Comparison of ENCODE assay signal across 30 cellular contexts in genomic region chr14:56328021-56328420, GRCh38.
"Had no signal": no experiment of that assay in that cellular context is flagged by ENCODE, and none has a peak within 500 bp of the region (broad histone marks: within the 10 kb centered on the region; RNA-seq: fewer than 3 reads in every experiment).

No MANE protein-coding gene starts in this region.

- H3K27me3 ChIP-seq: brain microvascular endothelial cell, cardiac muscle cell had no signal

- H2AFZ ChIP-seq: PC-9 had no signal

- ATAC-seq: activated CD8-positive, alpha-beta T cell treated with anti-CD3 and anti-CD28 coated beads, Interleukin-2, amount 10 ng/mL, durations not matched to agents 7 days and 5 days; activated T-cell treated with anti-CD3 and anti-CD28 coated beads, Interleukin-2, amount 50 U/mL, for 4 hours; Right ventricle myocardium inferior had no signal

- H3K4me1 Mint-ChIP-seq: central memory CD8-positive, alpha-beta T cell had no signal

- H3K4me2 ChIP-seq: PC-9 had no signal

- H3K4me3 Mint-ChIP-seq: activated CD4-positive, alpha-beta T cell treated with anti-CD3 and anti-CD28 coated beads, Interleukin-2, amount 10 ng/mL, durations not matched to agents 24 days and 14 days; activated CD8-positive, alpha-beta T cell treated with anti-CD3 and anti-CD28 coated beads, Interleukin-2, amount 10 ng/mL, durations not matched to agents 7 days and 5 days; activated naive CD8-positive, alpha-beta T cell treated with anti-CD3 and anti-CD28 coated beads for 36 hours; activated T-cell treated with anti-CD3 and anti-CD28 coated beads, Interleukin-2, amount 50 U/mL, for 4 hours; central memory CD8-positive, alpha-beta T cell had no signal

- H3K9me3 Mint-ChIP-seq: activated CD4-positive, alpha-beta T cell treated with anti-CD3 and anti-CD28 coated beads, Interleukin-2, amount 10 ng/mL, durations not matched to agents 24 days and 14 days; activated naive CD8-positive, alpha-beta T cell treated with anti-CD3 and anti-CD28 coated beads for 36 hours; activated T-cell treated with anti-CD3 and anti-CD28 coated beads, Interleukin-2, amount 50 U/mL, for 4 hours; central memory CD8-positive, alpha-beta T cell had no signal

- H3K36me3 ChIP-seq: brain microvascular endothelial cell, cardiac muscle cell, WERI-Rb-1 had no signal

- DNase-seq: activated CD4-positive, alpha-beta T cell treated with anti-CD3 and anti-CD28 coated beads for 1 hour; activated CD4-positive, alpha-beta T cell treated with anti-CD3 and anti-CD28 coated beads, Interleukin-2, amount 10 ng/mL, durations not matched to agents 24 days and 14 days; activated CD4-positive, alpha-beta T cell treated with anti-CD3 and anti-CD28 coated beads, Interleukin-2, amount 50 U/mL, for 48 hours; activated CD4-positive, CD25-positive, alpha-beta regulatory T cell; activated CD8-positive, alpha-beta T cell treated with anti-CD3 and anti-CD28 coated beads, Interleukin-2, amount 10 ng/mL, durations not matched to agents 7 days and 5 days; activated effector memory CD4-positive, alpha-beta T cell treated with anti-CD3 and anti-CD28 coated beads, Interleukin-2, amount 50 U/mL, for 16 hours; activated naive CD4-positive, alpha-beta T cell; activated naive CD4-positive, alpha-beta T cell treated with anti-CD3 and anti-CD28 coated beads, Interleukin-2, amount 50 U/mL, for 16 hours; activated naive CD8-positive, alpha-beta T cell treated with anti-CD3 and anti-CD28 coated beads for 36 hours; activated T-cell treated with anti-CD3 and anti-CD28 coated beads, Interleukin-2, amount 50 U/mL, for 4 hours; amniotic stem cell; aorta; brain microvascular endothelial cell; NCI-H1105; NCI-H1417 treated with DMSO at 0.1 percent for 48 hours; NCI-H187 treated with DMSO at 0.1 percent for 48 hours; NCI-H2081 treated with DMSO at 0.1 percent for 48 hours; NCI-H2171; NCI-H510A; NCI-H526; NCI-H748 treated with DMSO at 0.1 percent for 48 hours; NK-92 treated with Interleukin-12 subunit alpha and Interleukin-12 subunit beta, amount 100 ng/mL, for 24 hours; PC-9; SIG-M5; T1000; WERI-Rb-1 had no signal

- H3K27me3 Mint-ChIP-seq: activated naive CD8-positive, alpha-beta T cell treated with anti-CD3 and anti-CD28 coated beads for 36 hours; central memory CD8-positive, alpha-beta T cell had no signal

- H3K27ac Mint-ChIP-seq: activated CD4-positive, alpha-beta T cell treated with anti-CD3 and anti-CD28 coated beads, Interleukin-2, amount 10 ng/mL, durations not matched to agents 24 days and 14 days; activated CD8-positive, alpha-beta T cell treated with anti-CD3 and anti-CD28 coated beads, Interleukin-2, amount 10 ng/mL, durations not matched to agents 7 days and 5 days; activated naive CD8-positive, alpha-beta T cell treated with anti-CD3 and anti-CD28 coated beads for 36 hours had no signal

- H3K27ac ChIP-seq: brain microvascular endothelial cell, cardiac muscle cell, PC-9, RWPE1, WERI-Rb-1 had no signal

- H3K4me3 ChIP-seq: cardiac muscle cell, PC-9 had no signal

- H3K36me3 Mint-ChIP-seq: activated naive CD8-positive, alpha-beta T cell treated with anti-CD3 and anti-CD28 coated beads for 36 hours had no signal
